In the genomic region with DNA sequence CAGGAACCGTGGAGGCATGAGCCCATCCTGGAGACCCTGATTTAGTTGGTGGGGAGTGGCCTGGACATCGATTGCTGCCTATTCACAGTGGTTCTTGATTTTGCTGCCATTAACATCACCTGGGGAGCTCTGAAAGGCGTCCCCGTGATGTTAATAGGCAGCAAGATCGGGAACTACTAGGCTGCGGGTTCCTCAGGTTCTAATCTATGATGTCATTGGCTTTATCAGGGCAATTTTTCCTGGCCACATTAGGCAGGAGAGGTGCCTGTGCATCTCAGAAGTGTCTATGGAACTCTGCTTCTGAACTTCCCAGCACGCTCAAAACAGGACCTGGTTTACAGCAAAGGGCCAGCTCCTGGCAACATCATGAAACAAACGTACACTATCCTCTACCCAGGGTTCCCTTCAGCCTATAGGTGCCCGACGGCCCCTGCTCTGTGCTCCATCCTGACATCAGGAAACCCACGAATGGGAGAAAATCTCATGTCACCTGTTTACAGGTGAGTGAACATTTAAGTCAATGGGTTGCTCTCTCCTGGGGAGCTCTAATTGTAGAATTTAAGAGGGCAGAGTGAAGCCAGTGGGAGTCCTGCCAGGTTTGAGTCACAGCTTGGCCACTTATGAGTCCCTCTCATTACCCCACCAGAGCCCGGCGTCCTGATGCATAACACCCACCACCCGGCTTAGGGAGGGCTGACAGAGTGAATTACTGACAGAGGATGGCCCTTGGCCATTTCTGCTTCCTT, we compare ENCODE assay signal across 20 cellular contexts.
"Had no signal": no experiment of that assay in that cellular context is flagged by ENCODE, and none has a peak within 500 bp of the region (broad histone marks: within the 10 kb centered on the region; RNA-seq: fewer than 3 reads in every experiment).

No MANE protein-coding gene starts in this region.

- DNase-seq: activated CD4-positive, alpha-beta T cell treated with anti-CD3 and anti-CD28 coated beads, Interleukin-2, amount 50 U/mL, for 1 hour; activated CD8-positive, alpha-beta memory T cell treated with anti-CD3 and anti-CD28 coated beads, Interleukin-2, amount 50 U/mL, for 4 hours; activated effector memory CD4-positive, alpha-beta T cell treated with Interleukin-2 at 50 U/mL for 16 hours; activated naive CD4-positive, alpha-beta T cell treated with anti-CD3 and anti-CD28 coated beads, Interleukin-2, amount 10 ng/mL, durations not matched to agents 7 days and 5 days; activated naive CD8-positive, alpha-beta T cell treated with anti-CD3 and anti-CD28 coated beads, Interleukin-2, amount 50 U/mL, for 24 hours; activated T-cell treated with anti-CD3 and anti-CD28 coated beads, Interleukin-2, amount 50 U/mL, for 48 hours; brain microvascular endothelial cell; central memory CD4-positive, alpha-beta T cell; endodermal cell; foreskin fibroblast; lower lobe of right lung; pancreas; sigmoid colon; stimulated activated CD4-positive, alpha-beta T cell treated with anti-CD3 and anti-CD28 coated beads, Interleukin-4, amount 100 ng/mL, for 4 hours; T1000 had no signal

- H3K9me3 ChIP-seq: neutrophil, pancreas, sigmoid colon had no signal

- H3K4me2 ChIP-seq: hepatocyte had no signal

- H3K27me3 ChIP-seq: brain microvascular endothelial cell, hepatocyte, neutrophil, pancreas had no signal

- H3K4me1 ChIP-seq: pancreas, sigmoid colon had no signal

- H3K36me3 ChIP-seq: brain microvascular endothelial cell, lower lobe of right lung, neutrophil, pancreas, sigmoid colon had no signal

- ATAC-seq: activated naive CD8-positive, alpha-beta T cell treated with anti-CD3 and anti-CD28 coated beads, Interleukin-2, amount 50 U/mL, for 24 hours; lower lobe of right lung; natural killer cell treated with Interleukin-12 subunit alpha and Interleukin-12 subunit beta and Interleukin-15 and Interleukin-18, amount 100 ng/mL, for 72 hours; pancreas; stimulated activated memory B cell treated with anti-CD40 and anti-IgM and Interleukin-4, amounts not matched to agents 10 μg/mL and 1 μg/mL and 100 μg/mL, for 72 hours had no signal

- H3K27ac ChIP-seq: brain microvascular endothelial cell, epithelial cell of prostate, hepatocyte, lower lobe of right lung, pancreas, sigmoid colon had no signal

- H3K4me3 ChIP-seq: hepatocyte, lower lobe of right lung, pancreas, sigmoid colon had no signal
